1 cellular context compared by ENCODE assay signal in genomic region chr3:129831503-129831902, GRCh38.
TF ChIP-seq lines count a peak whose summit lies in the region.

No MANE protein-coding gene starts in this region.

TF ChIP-seq in HCT116, 20 proteins besides CTCF, POLR2A, EP300 and RAD21 (continued from another document):
- TF ChIP-seq REST (IDR thresholded peaks at IDR 0.05; ENCODE audit: low read depth): no peak
- TF ChIP-seq ELF1 (IDR thresholded peaks at IDR 0.05; ENCODE audit: borderline replicate concordance, low read depth): no peak
